Comparison of ENCODE assay signal across 14 cellular contexts in genomic region chr13:109146393-109146792, GRCh38.
"Had no signal": no experiment of that assay in that cellular context is flagged by ENCODE, and none has a peak within 500 bp of the region (broad histone marks: within the 10 kb centered on the region; RNA-seq: fewer than 3 reads in every experiment).

No MANE protein-coding gene starts in this region.

- H3K36me3 ChIP-seq: esophagus squamous epithelium, right lobe of liver, thyroid gland, vagina had no signal

- H3K4me3 ChIP-seq: esophagus squamous epithelium, right lobe of liver, thyroid gland, vagina had no signal

- H3K9me3 ChIP-seq: esophagus squamous epithelium, right lobe of liver, thyroid gland, vagina had no signal

- FAIRE-seq: colon had no signal

- H3K9me3 Mint-ChIP-seq: activated naive CD4-positive, alpha-beta T cell treated with anti-CD3 and anti-CD28 coated beads, Interleukin-2, amount 50 U/mL, for 24 hours; activated T-cell treated with anti-CD3 and anti-CD28 coated beads, Interleukin-2, amount 50 U/mL, for 24 hours; nephron had no signal

- H3K4me1 Mint-ChIP-seq: activated naive CD4-positive, alpha-beta T cell treated with anti-CD3 and anti-CD28 coated beads, Interleukin-2, amount 50 U/mL, for 24 hours; nephron had no signal

- H3K27ac Mint-ChIP-seq: activated T-cell treated with anti-CD3 and anti-CD28 coated beads, Interleukin-2, amount 50 U/mL, for 24 hours; nephron had no signal

- H3K36me3 Mint-ChIP-seq: activated naive CD4-positive, alpha-beta T cell treated with anti-CD3 and anti-CD28 coated beads, Interleukin-2, amount 50 U/mL, for 24 hours had no signal

- H3K27me3 ChIP-seq: right lobe of liver, thyroid gland, vagina had no signal

- DNase-seq: activated CD4-positive, alpha-beta T cell treated with anti-CD3 and anti-CD28 coated beads for 1 hour; activated CD4-positive, alpha-beta T cell treated with anti-CD3 and anti-CD28 coated beads, Interleukin-2, amount 50 U/mL, for 48 hours; activated T-cell treated with anti-CD3 and anti-CD28 coated beads, Interleukin-2, amount 50 U/mL, for 24 hours; esophagus squamous epithelium; glutamatergic neuron; occipital lobe; right lobe of liver; stimulated activated CD4-positive, alpha-beta T cell treated with anti-CD3 and anti-CD28 coated beads, Interleukin-1b, Interleukin-23, amount 100 ng/mL, for 48 hours; thyroid gland had no signal

- H3K4me3 Mint-ChIP-seq: activated naive CD4-positive, alpha-beta T cell treated with anti-CD3 and anti-CD28 coated beads, Interleukin-2, amount 50 U/mL, for 24 hours; activated T-cell treated with anti-CD3 and anti-CD28 coated beads, Interleukin-2, amount 50 U/mL, for 24 hours; nephron had no signal

- H3K4me1 ChIP-seq: right lobe of liver, thyroid gland, vagina had no signal

- H3K27ac ChIP-seq: right lobe of liver, thyroid gland, vagina, VCaP had no signal
